ENCODE assay signal across 1 cellular context in genomic region chr17:38824899-38825761, GRCh38.
TF ChIP-seq lines count a peak whose summit lies in the region.

CWC25 (minus strand) TSS chr17:38825321; CDS start chr17:38825183, 138 bp downstream.

TF ChIP-seq in K562, 482 proteins besides CTCF, POLR2A, EP300 and RAD21 (continued from another document and continues in another):
- no peak for TF ChIP-seq ZNF318 (IDR thresholded peaks at IDR 0.05; ENCODE audit: borderline replicate concordance in 1 of 2, low read depth in 1 of 2)
- TF ChIP-seq TCF3 (CRISPR knock-in tag; IDR thresholded peaks at IDR 0.05) = 0 out of 2 replicates have a peak, but pooled peaks have one; percentile 22
- no peak for TF ChIP-seq ZNF778 (CRISPR knock-in tag; IDR thresholded peaks at IDR 0.05)
- no peak for TF ChIP-seq MIER1 (IDR thresholded peaks at IDR 0.05; ENCODE audit: low read depth)
- TF ChIP-seq NR2C1 (IDR thresholded peaks at IDR 0.05) = peak; percentile 91
- peak; percentile 94 for TF ChIP-seq NR2C1 (tag; IDR thresholded peaks at IDR 0.05)
- TF ChIP-seq PBX2 (CRISPR knock-in tag; IDR thresholded peaks at IDR 0.05; ENCODE audit: low read depth) = no peak
- 0 out of 2 replicates have a peak, but pooled peaks have one; percentile 6 for TF ChIP-seq PBX2 (tag; conservative IDR thresholded peaks at IDR 0.05; ENCODE audit: low read depth)
- TF ChIP-seq ZNF143 (CRISPR knock-in tag; IDR thresholded peaks at IDR 0.05) = no peak
- no peak for TF ChIP-seq BCL6 (CRISPR knock-in tag; IDR thresholded peaks at IDR 0.05)
- no peak for TF ChIP-seq DLX4 (CRISPR knock-in tag; IDR thresholded peaks at IDR 0.05)
- TF ChIP-seq MAX (CRISPR knock-in tag; IDR thresholded peaks at IDR 0.05) = peak; percentile 71
- no peak for TF ChIP-seq RBM34 (IDR thresholded peaks at IDR 0.05; ENCODE audit: borderline replicate concordance, insufficient read depth, low read length)
- TF ChIP-seq ZNF655 (CRISPR knock-in tag; IDR thresholded peaks at IDR 0.05) = no peak
- no peak for TF ChIP-seq ZNF407 (IDR thresholded peaks at IDR 0.05; ENCODE audit: low read depth)
- no peak for TF ChIP-seq CBFA2T3 (IDR thresholded peaks at IDR 0.05)
- TF ChIP-seq SMARCC2 (IDR thresholded peaks at IDR 0.05; ENCODE audit: low read depth) = no peak
- peak; percentile 17 for TF ChIP-seq HLTF (IDR thresholded peaks at IDR 0.05)
- TF ChIP-seq DEAF1 (CRISPR knock-in tag; IDR thresholded peaks at IDR 0.05) = no peak
- TF ChIP-seq ZNF280B (CRISPR knock-in tag; IDR thresholded peaks at IDR 0.05) = no peak
- TF ChIP-seq HMGN3 (IDR thresholded peaks at IDR 0.05; ENCODE audit: borderline replicate concordance, extremely low read depth, insufficient read length, low read depth, low read length) = peak; percentile 52
- no peak for TF ChIP-seq ILK (tag; IDR thresholded peaks at IDR 0.05; ENCODE audit: borderline replicate concordance, low read depth)
- TF ChIP-seq CBFA2T2 (conservative IDR thresholded peaks at IDR 0.05) = no peak
- peak; percentile 100 for TF ChIP-seq PHF20 (IDR thresholded peaks at IDR 0.05; ENCODE audit: partially characterized antibody)
- no peak for TF ChIP-seq PPARD (CRISPR knock-in tag; IDR thresholded peaks at IDR 0.05)
- TF ChIP-seq ARID3A (IDR thresholded peaks at IDR 0.05; ENCODE audit: borderline replicate concordance, low read depth, low read length) = no peak
- no peak for TF ChIP-seq EHMT2 (IDR thresholded peaks at IDR 0.05)
